ENCODE assay signal across 25 cellular contexts in genomic region chr11:47350315-47350714, GRCh38. TPM values are rescaled to one million over a fixed set of nuclear protein-coding genes. Genes with fewer than 3 reads are reported as not detected.
"Had no signal": no experiment of that assay in that cellular context is flagged by ENCODE, and none has a peak within 500 bp of the region (broad histone marks: within the 10 kb centered on the region; RNA-seq: fewer than 3 reads in every experiment).

No MANE protein-coding gene starts in this region.

- DNase-seq: activated CD4-positive, alpha-beta T cell treated with anti-CD3 and anti-CD28 coated beads for 48 hours; activated CD4-positive, alpha-beta T cell treated with anti-CD3 and anti-CD28 coated beads, Interleukin-2, amount 50 U/mL, for 4 hours; activated CD4-positive, CD25-positive, alpha-beta regulatory T cell treated with anti-CD3 and anti-CD28 coated beads, Interleukin-2, amount 50 U/mL, for 72 hours; activated CD8-positive, alpha-beta memory T cell treated with anti-CD3 and anti-CD28 coated beads, Interleukin-2, amount 10 ng/mL, durations not matched to agents 7 days and 5 days; activated CD8-positive, alpha-beta T cell treated with anti-CD3 and anti-CD28 coated beads, Interleukin-2, amount 10 ng/mL, durations not matched to agents 7 days and 5 days; activated effector memory CD4-positive, alpha-beta T cell treated with Interleukin-2 at 50 U/mL for 16 hours; activated naive CD4-positive, alpha-beta T cell; activated T-cell treated with anti-CD3 and anti-CD28 coated beads, Interleukin-2, amount 50 U/mL, for 24 hours; aorta; MG63; MV-4-11; NCI-H1092 treated with DMSO at 0.1 percent for 48 hours; NCI-H1436; NCI-H1694 treated with DMSO at 0.1 percent for 48 hours; NCI-H2029 treated with DMSO at 0.1 percent for 48 hours; NCI-H345; NCI-H510A; NCI-H69; Peyer's patch; SHP77 treated with DMSO at 0.1 percent for 48 hours had no signal

- H3K9me3 ChIP-seq: breast epithelium, MG63, Peyer's patch had no signal

- ATAC-seq: activated CD8-positive, alpha-beta memory T cell treated with anti-CD3 and anti-CD28 coated beads, Interleukin-2, amount 10 ng/mL, durations not matched to agents 7 days and 5 days; activated CD8-positive, alpha-beta T cell treated with anti-CD3 and anti-CD28 coated beads, Interleukin-2, amount 10 ng/mL, durations not matched to agents 7 days and 5 days; WTC11 had no signal

- H3K36me3 ChIP-seq: breast epithelium, MG63, Peyer's patch had no signal

- H3K27me3 ChIP-seq: breast epithelium, MG63, Peyer's patch had no signal

- H3K27ac ChIP-seq: breast epithelium, Peyer's patch, RWPE1 had no signal

- H3K4me3 ChIP-seq: breast epithelium, MG63, Peyer's patch had no signal

RNA-seq across cellular contexts. Expression of gene MYBPC3, which starts 2.2 kb away (rescaled TPM):
- total RNA-seq: activated CD8-positive, alpha-beta memory T cell treated with anti-CD3 and anti-CD28 coated beads, Interleukin-2, amount 10 ng/mL, durations not matched to agents 7 days and 5 days; activated CD8-positive, alpha-beta T cell treated with anti-CD3 and anti-CD28 coated beads, Interleukin-2, amount 10 ng/mL, durations not matched to agents 7 days and 5 days; activated T-helper 1 cell treated with anti-CD3 and anti-CD28 coated beads, Interleukin-12 subunit alpha, Interleukin-12 subunit beta, Interleukin-2, Interleukin-4 antibody, amounts not matched to agents 30 ng/mL and 10 ng/mL and 1 ng/mL, durations not matched to agents 14 hours and 24 hours and 36 hours; Peyer's patch; SK-MEL-5 had no signal

RNA-seq across cellular contexts. Expression of gene SPI1, which starts 28.0 kb away (rescaled TPM):
- total RNA-seq: activated CD8-positive, alpha-beta memory T cell treated with anti-CD3 and anti-CD28 coated beads, Interleukin-2, amount 10 ng/mL, durations not matched to agents 7 days and 5 days; activated CD8-positive, alpha-beta T cell treated with anti-CD3 and anti-CD28 coated beads, Interleukin-2, amount 10 ng/mL, durations not matched to agents 7 days and 5 days; activated T-helper 1 cell treated with anti-CD3 and anti-CD28 coated beads, Interleukin-12 subunit alpha, Interleukin-12 subunit beta, Interleukin-2, Interleukin-4 antibody, amounts not matched to agents 30 ng/mL and 10 ng/mL and 1 ng/mL, durations not matched to agents 14 hours and 24 hours and 36 hours; SK-MEL-5 had no signal
